ENCODE assay signal across 1 cellular context in the genomic region with DNA sequence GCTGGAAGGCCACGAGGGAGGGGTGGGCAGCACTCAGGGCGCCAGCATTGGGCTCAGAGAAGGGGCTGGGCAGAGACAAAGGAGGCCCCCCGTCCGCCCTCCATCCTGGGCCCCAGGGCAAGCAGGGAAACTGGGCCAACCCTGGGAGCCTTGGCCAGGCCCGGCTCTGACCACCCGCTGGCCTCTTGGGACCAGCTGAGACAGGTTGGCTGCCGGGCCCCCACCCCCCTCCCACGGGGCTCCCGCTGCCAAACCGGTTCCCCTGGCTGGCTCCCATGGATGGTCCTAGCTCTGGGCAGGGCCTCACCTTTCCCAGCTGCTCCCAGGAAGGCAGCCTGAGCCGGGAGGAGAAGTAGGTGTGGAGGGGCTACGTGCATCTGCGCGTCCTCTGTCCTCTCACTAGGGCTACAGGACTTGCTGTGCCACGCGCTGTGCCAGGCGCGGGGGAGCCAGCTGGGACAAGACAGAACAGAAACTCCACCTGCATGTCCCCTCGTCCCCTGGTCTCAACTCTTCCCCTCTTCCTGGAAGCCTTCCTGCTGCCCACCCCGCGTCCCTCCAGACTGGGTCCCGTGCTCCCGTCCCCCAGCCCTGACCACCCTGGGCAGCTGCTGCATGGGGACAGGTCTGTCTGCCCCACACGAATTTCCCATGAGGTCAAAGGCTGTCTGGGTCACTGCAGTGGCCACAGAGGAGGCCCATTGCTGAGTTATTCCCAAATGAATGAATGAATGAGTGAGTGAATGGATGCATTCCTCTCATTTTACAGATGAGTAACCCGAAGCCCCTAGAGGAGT.
TF ChIP-seq lines count a peak whose summit lies in the region.

No MANE protein-coding gene starts in this region.

TF ChIP-seq in HCT116, 20 proteins besides CTCF, POLR2A, EP300 and RAD21 (continued from another document):
- TF ChIP-seq SRF (IDR thresholded peaks at IDR 0.05; ENCODE audit: low read depth) (no peak), ELF1 (IDR thresholded peaks at IDR 0.05; ENCODE audit: borderline replicate concordance, low read depth) (no peak), EZH2 (IDR thresholded peaks at IDR 0.05) (no peak), YY1 (IDR thresholded peaks at IDR 0.05; ENCODE audit: extremely low read depth, insufficient replicate concordance, low read depth, low read length) (no peak), TCF7L2 (IDR thresholded peaks at IDR 0.05; ENCODE audit: borderline replicate concordance, extremely low read depth, insufficient read depth, insufficient read length) (no peak), CEBPB (IDR thresholded peaks at IDR 0.05; ENCODE audit: low read depth) (no peak), CBX3 (IDR thresholded peaks at IDR 0.05; ENCODE audit: low read depth) (no peak), REST (IDR thresholded peaks at IDR 0.05; ENCODE audit: low read depth) (no peak), ZNF274 (IDR thresholded peaks at IDR 0.05; ENCODE audit: low read depth, low read length) (no peak), EZH2phosphoT487 (IDR thresholded peaks at IDR 0.05; ENCODE audit: borderline replicate concordance) (no peak)
- TF ChIP-seq, protein P1, sequence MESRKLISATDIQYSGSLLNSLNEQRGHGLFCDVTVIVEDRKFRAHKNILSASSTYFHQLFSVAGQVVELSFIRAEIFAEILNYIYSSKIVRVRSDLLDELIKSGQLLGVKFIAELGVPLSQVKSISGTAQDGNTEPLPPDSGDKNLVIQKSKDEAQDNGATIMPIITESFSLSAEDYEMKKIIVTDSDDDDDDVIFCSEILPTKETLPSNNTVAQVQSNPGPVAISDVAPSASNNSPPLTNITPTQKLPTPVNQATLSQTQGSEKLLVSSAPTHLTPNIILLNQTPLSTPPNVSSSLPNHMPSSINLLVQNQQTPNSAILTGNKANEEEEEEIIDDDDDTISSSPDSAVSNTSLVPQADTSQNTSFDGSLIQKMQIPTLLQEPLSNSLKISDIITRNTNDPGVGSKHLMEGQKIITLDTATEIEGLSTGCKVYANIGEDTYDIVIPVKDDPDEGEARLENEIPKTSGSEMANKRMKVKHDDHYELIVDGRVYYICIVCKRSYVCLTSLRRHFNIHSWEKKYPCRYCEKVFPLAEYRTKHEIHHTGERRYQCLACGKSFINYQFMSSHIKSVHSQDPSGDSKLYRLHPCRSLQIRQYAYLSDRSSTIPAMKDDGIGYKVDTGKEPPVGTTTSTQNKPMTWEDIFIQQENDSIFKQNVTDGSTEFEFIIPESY (IDR thresholded peaks at IDR 0.05; ENCODE audit: extremely low read depth, insufficient replicate concordance, low read length), result no peak
